ENCODE assay signal across 1 cellular context in the genomic region with DNA sequence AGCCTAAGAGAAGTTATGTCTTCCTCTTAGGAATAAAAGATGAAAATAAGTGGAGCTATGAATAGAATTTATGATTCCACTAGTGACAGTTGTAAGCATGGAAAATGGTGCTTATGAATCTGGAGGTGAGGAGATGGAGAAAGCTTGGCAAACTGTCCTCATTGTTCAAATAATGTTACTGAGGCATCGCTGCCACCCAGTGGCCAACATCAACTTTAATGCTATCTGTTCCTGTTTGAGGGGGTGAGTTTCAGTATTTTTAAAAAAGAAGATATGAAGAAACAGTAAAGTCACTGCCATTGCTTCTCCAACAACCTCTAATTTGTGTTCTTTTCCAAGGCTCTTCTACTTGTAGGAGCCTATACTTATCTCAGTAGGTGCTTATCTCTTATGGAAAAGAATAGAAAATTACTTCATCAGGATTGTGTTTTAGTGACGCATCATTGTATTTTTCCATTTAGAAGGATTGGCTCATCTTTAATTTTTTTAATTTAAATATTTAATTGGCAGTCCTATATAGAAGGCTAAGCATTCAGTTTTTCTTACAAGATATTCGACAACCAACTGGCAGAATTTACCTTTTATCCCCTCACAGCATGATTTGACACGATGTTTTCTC.
TF ChIP-seq lines count a peak whose summit lies in the region.

No MANE protein-coding gene starts in this region.

TF ChIP-seq in HCT116, 20 proteins besides CTCF, POLR2A, EP300 and RAD21 (continued from another document):
- TF ChIP-seq, protein P1, sequence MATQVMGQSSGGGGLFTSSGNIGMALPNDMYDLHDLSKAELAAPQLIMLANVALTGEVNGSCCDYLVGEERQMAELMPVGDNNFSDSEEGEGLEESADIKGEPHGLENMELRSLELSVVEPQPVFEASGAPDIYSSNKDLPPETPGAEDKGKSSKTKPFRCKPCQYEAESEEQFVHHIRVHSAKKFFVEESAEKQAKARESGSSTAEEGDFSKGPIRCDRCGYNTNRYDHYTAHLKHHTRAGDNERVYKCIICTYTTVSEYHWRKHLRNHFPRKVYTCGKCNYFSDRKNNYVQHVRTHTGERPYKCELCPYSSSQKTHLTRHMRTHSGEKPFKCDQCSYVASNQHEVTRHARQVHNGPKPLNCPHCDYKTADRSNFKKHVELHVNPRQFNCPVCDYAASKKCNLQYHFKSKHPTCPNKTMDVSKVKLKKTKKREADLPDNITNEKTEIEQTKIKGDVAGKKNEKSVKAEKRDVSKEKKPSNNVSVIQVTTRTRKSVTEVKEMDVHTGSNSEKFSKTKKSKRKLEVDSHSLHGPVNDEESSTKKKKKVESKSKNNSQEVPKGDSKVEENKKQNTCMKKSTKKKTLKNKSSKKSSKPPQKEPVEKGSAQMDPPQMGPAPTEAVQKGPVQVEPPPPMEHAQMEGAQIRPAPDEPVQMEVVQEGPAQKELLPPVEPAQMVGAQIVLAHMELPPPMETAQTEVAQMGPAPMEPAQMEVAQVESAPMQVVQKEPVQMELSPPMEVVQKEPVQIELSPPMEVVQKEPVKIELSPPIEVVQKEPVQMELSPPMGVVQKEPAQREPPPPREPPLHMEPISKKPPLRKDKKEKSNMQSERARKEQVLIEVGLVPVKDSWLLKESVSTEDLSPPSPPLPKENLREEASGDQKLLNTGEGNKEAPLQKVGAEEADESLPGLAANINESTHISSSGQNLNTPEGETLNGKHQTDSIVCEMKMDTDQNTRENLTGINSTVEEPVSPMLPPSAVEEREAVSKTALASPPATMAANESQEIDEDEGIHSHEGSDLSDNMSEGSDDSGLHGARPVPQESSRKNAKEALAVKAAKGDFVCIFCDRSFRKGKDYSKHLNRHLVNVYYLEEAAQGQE (IDR thresholded peaks at IDR 0.05; ENCODE audit: low read depth) = no peak
- TF ChIP-seq ZFX (IDR thresholded peaks at IDR 0.05) (no peak), JUND (IDR thresholded peaks at IDR 0.05) (no peak)
- TF ChIP-seq, protein P2, sequence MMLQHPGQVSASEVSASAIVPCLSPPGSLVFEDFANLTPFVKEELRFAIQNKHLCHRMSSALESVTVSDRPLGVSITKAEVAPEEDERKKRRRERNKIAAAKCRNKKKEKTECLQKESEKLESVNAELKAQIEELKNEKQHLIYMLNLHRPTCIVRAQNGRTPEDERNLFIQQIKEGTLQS (IDR thresholded peaks at IDR 0.05) = no peak
